Comparison of ENCODE assay signal across 7 cellular contexts in genomic region chr10:89414146-89414878, GRCh38. TPM values are rescaled to one million over a fixed set of nuclear protein-coding genes. Genes with fewer than 3 reads are reported as not detected.
DNase-seq lines count a peak whose midpoint lies in the region; ATAC-seq, FAIRE-seq and TF ChIP-seq lines count a peak whose summit lies in the region.

IFIT5 (plus strand) TSS chr10:89414568; CDS start chr10:89414799, 231 bp downstream.

- TF ChIP-seq CTCF in WI38 (IDR thresholded peaks at IDR 0.05; ENCODE audit: low read depth, low read length) (no peak), cardiac fibroblast (IDR thresholded peaks at IDR 0.05; ENCODE audit: low read depth, low read length) (no peak)

- DNase-seq in NCI-H2107 (lab: John Stamatoyannopoulos, UW) (peak; percentile 5), cardiac fibroblast (ENCODE audit: low read depth in 2 of 2) (peak; percentile 75 to 79), iPS-NIHi7 (ENCODE audit: extremely low spot score) (peak; percentile 86), small intestine (peak; percentile 87)

- H3K9me3 ChIP-seq in small intestine (ENCODE audit: control insufficient read depth, low read depth): no peaks in the 10 kb centered on the region

- H3K27me3 ChIP-seq in small intestine (ENCODE audit: control insufficient read depth in 2 of 2, insufficient read depth in 2 of 2, low read length in 2 of 2): no peaks in the 10 kb centered on the region

- H3K36me3 ChIP-seq in small intestine (ENCODE audit: control insufficient read depth in 2 of 2, insufficient read depth in 2 of 2, low read length in 2 of 2): peaks cover 0 to 6% of the 10 kb centered on the region in 2 donors

- FAIRE-seq in small intestine (lab: Jason Lieb, UNC): no peak

- H3K27ac ChIP-seq in small intestine (ENCODE audit: low read depth in 1 of 2, low read length in 1 of 2): peak within 1 kb of the TSS; percentile 92 to 94

- peak within 1 kb of the TSS; percentile 80 for H3K4me3 ChIP-seq in WI38 (ENCODE audit: low read depth, low read length)
- H3K4me3 ChIP-seq in cardiac fibroblast (replicated peaks in 1 of 2; ENCODE audit: low read depth in 2 of 2, low read length in 2 of 2): peak within 1 kb of the TSS; percentile 69 to 72
- H3K4me3 ChIP-seq in small intestine (ENCODE audit: low read depth in 1 of 2, low read length in 2 of 2): peak within 1 kb of the TSS; percentile 65 to 79

- ATAC-seq in GM18508 (IDR thresholded peaks at IDR 0.05; ENCODE audit: insufficient read depth, unreplicated experiment) (peak; percentile 68), HG02852 (IDR thresholded peaks at IDR 0.05; ENCODE audit: unreplicated experiment) (peak; percentile 71)

- 0 to 1% (median 0%) methylated on average over 48 of the region's 48 CpGs for WGBS in small intestine, 3 donors

- peaks cover 0 to 20% of the 10 kb centered on the region in 2 donors for H3K4me1 ChIP-seq in small intestine (ENCODE audit: control insufficient read depth in 2 of 2, insufficient read depth in 1 of 2, low read depth in 1 of 2, low read length in 1 of 2)

RNA-seq across cellular contexts. Expression of gene IFIT5, which starts in this region (rescaled TPM):
- polyA plus RNA-seq in small intestine: 1 to 10 TPM; 4.5 to 8.8 (median 7.0) TPM

Comparison
In these comparisons a context has a peak if more than half of its experiments do, and no peak if none do; other contexts are left out.
1. Peak in every context shown above with its lines: DNase-seq, ATAC-seq, H3K4me3 ChIP-seq and H3K27ac ChIP-seq.
2. DNase-seq: peak in every context shown above with its lines; median percentile 87 in small intestine; 86 in iPS-NIHi7; 77 in cardiac fibroblast; 5 in NCI-H2107.